14 cellular contexts compared by ENCODE assay signal in genomic region chr6:75084872-75085381, GRCh38.
A peak's percentile ranks its signal among the peaks of the same experiment; 100 is the strongest.
DNase-seq lines count a peak whose midpoint lies in the region; ATAC-seq lines count a peak whose summit lies in the region.
"Had no signal": no experiment of that assay in that cellular context is flagged by ENCODE, and none has a peak within 500 bp of the region (broad histone marks: within the 10 kb centered on the region; RNA-seq: fewer than 3 reads in every experiment).

No MANE protein-coding gene starts in this region.

- H3K27ac ChIP-seq in right cardiac atrium (ENCODE audit: low read length): no peak overlapping the region
- H3K27ac ChIP-seq in neuronal stem cell (replicated peaks; ENCODE audit: low read length): no peak overlapping the region
- H3K27ac ChIP-seq: BLaER1 had no signal

- H3K14ac ChIP-seq in neuronal stem cell (ENCODE audit: low read length): no peak overlapping the region

- H3K23ac ChIP-seq in neuronal stem cell (ENCODE audit: low read depth, low read length, poor library complexity): no peak overlapping the region

- peak; percentile 84 to 85 for ATAC-seq in right cardiac atrium
- no peak for ATAC-seq in GM21825 (IDR thresholded peaks at IDR 0.05; ENCODE audit: unreplicated experiment)

- no peaks in the 10 kb centered on the region for H3K36me3 ChIP-seq in neuronal stem cell (replicated peaks in 1 of 2; ENCODE audit: control insufficient read depth in 2 of 2, insufficient read depth in 2 of 2, low read length in 2 of 2)
- H3K36me3 ChIP-seq: BLaER1 had no signal

- H3K9me3 ChIP-seq in right cardiac atrium (ENCODE audit: control insufficient read depth, low read length): no peaks in the 10 kb centered on the region
- no peaks in the 10 kb centered on the region for H3K9me3 ChIP-seq in neuronal stem cell (replicated peaks in 1 of 2; ENCODE audit: control insufficient read depth in 2 of 2, insufficient read depth in 1 of 2, low read depth in 1 of 2, low read length in 2 of 2)
- H3K9me3 ChIP-seq: BLaER1 had no signal

- peak; percentile 10 for DNase-seq in Ammon's horn (ENCODE audit: low spot score)
- peak; percentile 26 for DNase-seq in NCI-H69 (lab: John Stamatoyannopoulos, UW)
- peak; percentile 46 to 78 (median 68) for DNase-seq in right cardiac atrium
- peak; percentile 21 for DNase-seq in neuronal stem cell (ENCODE audit: low spot score)
- DNase-seq in G401 (ENCODE audit: low spot score): no peak
- no peak for DNase-seq in NCI-H446 (lab: John Stamatoyannopoulos, UW)
- no peak for DNase-seq in activated gamma-delta T cell (lab: John Stamatoyannopoulos, UW)
- DNase-seq: activated gamma-delta T cell treated with Interleukin-2 at 50 U/mL for 16 hours; erythroblast; NCI-H345; stimulated activated CD8-positive, alpha-beta memory T cell treated with anti-CD3 and anti-CD28 coated beads, Interleukin-4, amount 100 ng/mL, for 48 hours; T1000 had no signal

- no peak overlapping the region for H2BK120ac ChIP-seq in neuronal stem cell (ENCODE audit: low read depth, low read length)

- H3K4me1 ChIP-seq in right cardiac atrium (ENCODE audit: control insufficient read depth, insufficient read depth, low read length): no peaks in the 10 kb centered on the region
- H3K4me1 ChIP-seq in neuronal stem cell (ENCODE audit: control insufficient read depth in 2 of 2, insufficient read depth in 1 of 2, low read depth in 1 of 2, low read length in 2 of 2): peaks cover 0 to 2% of the 10 kb centered on the region in 2 donors
- H3K4me1 ChIP-seq: BLaER1 had no signal

- H4K91ac ChIP-seq in neuronal stem cell (ENCODE audit: low read depth, low read length, poor library complexity): no peak overlapping the region

- intact Hi-C loops in right cardiac atrium (cut with DNase I): no loop called here

- H4K8ac ChIP-seq in neuronal stem cell (ENCODE audit: low read depth, low read length): peak overlapping the region; percentile 66

- H2BK12ac ChIP-seq in neuronal stem cell (ENCODE audit: low read length): peak overlapping the region; percentile 69

- in situ Hi-C loops in G401 (cut with HindIII; ENCODE audit: low sequenced_read_pairs): no loop called here

- H3K18ac ChIP-seq in neuronal stem cell (ENCODE audit: low read length): peak overlapping the region; percentile 85

- no peak overlapping the region for H3K4ac ChIP-seq in neuronal stem cell (ENCODE audit: low read length)

- WGBS in right cardiac atrium: 34% methylated on average over 33 of the region's 33 CpGs
- no CpG with 5 or more reads among the region's 33 CpGs for WGBS in neuronal stem cell (ENCODE audit: extremely low coverage in 2 of 2, insufficient read length in 2 of 2, insufficient replicate concordance in 1 of 2), 2 donors

- H2AK5ac ChIP-seq in neuronal stem cell (ENCODE audit: low read depth, low read length): no peak overlapping the region

- no peak overlapping the region for H2BK15ac ChIP-seq in neuronal stem cell (ENCODE audit: low read length)

- peak overlapping the region; percentile 84 for H2AFZ ChIP-seq in neuronal stem cell (ENCODE audit: low read length)

- H3K27me3 ChIP-seq in right cardiac atrium (ENCODE audit: control insufficient read depth, insufficient read depth) (no peaks in the 10 kb centered on the region), neuronal stem cell (ENCODE audit: control insufficient read depth in 3 of 3, insufficient read depth in 3 of 3, low read depth in 1 of 3, low read length in 3 of 3) (peaks cover 0 to 37% (median 8%) of the 10 kb centered on the region in 3 experiments)
- H3K27me3 ChIP-seq: BLaER1 had no signal

- H3K9ac ChIP-seq in neuronal stem cell (ENCODE audit: low read depth, low read length, poor library complexity): peak overlapping the region; percentile 70
- H3K9ac ChIP-seq: BLaER1 had no signal

- peak overlapping the region; percentile 75 for H3K4me2 ChIP-seq in neuronal stem cell (ENCODE audit: insufficient read depth, low read length, poor library complexity, severe bottlenecking)
- H3K4me2 ChIP-seq: BLaER1 had no signal

- no peaks in the 10 kb centered on the region for H3K79me1 ChIP-seq in neuronal stem cell (ENCODE audit: low read depth, low read length)

- H2BK5ac ChIP-seq in neuronal stem cell (ENCODE audit: low read length): no peak overlapping the region

- H3K4me3 ChIP-seq in right cardiac atrium (ENCODE audit: low read length) (peak overlapping the region; percentile 8), neuronal stem cell (ENCODE audit: low read length in 2 of 2) (peak overlapping the region in 1 of 2 donors; percentile 73)
- H3K4me3 ChIP-seq: BLaER1 had no signal

Comparison
In these comparisons a context has a peak if more than half of its experiments do, and no peak if none do; other contexts are left out.
1. DNase-seq: peak in Ammon's horn (single experiment), NCI-H69 (single experiment), right cardiac atrium (3 of 3) and neuronal stem cell (single experiment); none in G401 (single experiment), NCI-H446 (0 of 2) and activated gamma-delta T cell (single experiment).